Comparison of ENCODE assay signal across 2 cellular contexts in the genomic region with DNA sequence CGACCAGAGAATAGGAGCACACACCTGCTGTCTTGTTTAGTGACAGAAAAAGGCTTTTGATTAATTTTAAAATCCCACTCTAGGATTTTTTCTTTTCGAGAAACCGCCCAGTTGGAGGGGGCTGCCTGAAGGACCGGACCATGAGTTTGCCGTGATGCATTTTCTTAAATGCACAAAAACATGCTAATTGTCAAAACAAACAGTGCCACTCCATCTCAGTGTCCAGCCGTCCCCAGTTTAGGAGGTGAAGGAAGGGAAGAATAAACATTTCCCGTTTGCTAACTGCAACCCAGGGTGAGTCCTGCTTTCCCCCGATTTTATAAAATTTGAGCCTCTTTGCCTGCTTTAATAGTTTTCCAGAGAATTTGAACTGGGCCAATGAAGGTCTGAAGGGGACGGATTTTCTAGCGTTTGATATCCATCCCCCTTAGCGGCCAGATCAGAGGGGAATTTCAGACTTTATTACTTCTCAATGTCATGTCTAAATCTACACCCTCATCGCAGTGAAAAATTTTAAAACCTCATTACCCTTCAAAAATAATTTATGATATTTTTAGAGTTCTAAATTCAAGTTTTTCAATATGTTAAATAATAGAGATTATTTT.
TF ChIP-seq lines count a peak whose summit lies in the region.

No MANE protein-coding gene starts in this region.

TF ChIP-seq in HepG2, 621 proteins besides CTCF, POLR2A, EP300 and RAD21:
- TF ChIP-seq, protein P1, sequence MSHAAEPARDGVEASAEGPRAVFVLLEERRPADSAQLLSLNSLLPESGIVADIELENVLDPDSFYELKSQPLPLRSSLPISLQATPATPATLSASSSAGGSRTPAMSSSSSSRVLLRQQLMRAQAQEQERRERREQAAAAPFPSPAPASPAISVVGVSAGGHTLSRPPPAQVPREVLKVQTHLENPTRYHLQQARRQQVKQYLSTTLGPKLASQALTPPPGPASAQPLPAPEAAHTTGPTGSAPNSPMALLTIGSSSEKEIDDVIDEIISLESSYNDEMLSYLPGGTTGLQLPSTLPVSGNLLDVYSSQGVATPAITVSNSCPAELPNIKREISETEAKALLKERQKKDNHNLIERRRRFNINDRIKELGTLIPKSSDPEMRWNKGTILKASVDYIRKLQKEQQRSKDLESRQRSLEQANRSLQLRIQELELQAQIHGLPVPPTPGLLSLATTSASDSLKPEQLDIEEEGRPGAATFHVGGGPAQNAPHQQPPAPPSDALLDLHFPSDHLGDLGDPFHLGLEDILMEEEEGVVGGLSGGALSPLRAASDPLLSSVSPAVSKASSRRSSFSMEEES (CRISPR knock-in tag; IDR thresholded peaks at IDR 0.05), result no peak
- TF ChIP-seq EZH2 (conservative IDR thresholded peaks at IDR 0.05; ENCODE audit: low read depth, low read length) (0 out of 2 replicates have a peak, but pooled peaks have one; percentile 25), CBX2 (IDR thresholded peaks at IDR 0.05; ENCODE audit: low read depth, low read length) (peak; percentile 44; the same call in 1 of the 2 replicates), CBX2 (CRISPR knock-in tag; IDR thresholded peaks at IDR 0.05; ENCODE audit: low read depth) (no peak)

TF ChIP-seq in WTC11, 78 proteins besides CTCF, POLR2A, EP300 and RAD21:
- no peak for TF ChIP-seq SMAD4 (CRISPR knock-in tag; IDR thresholded peaks at IDR 0.05)
